Comparison of ENCODE assay signal across 9 cellular contexts in the genomic region with DNA sequence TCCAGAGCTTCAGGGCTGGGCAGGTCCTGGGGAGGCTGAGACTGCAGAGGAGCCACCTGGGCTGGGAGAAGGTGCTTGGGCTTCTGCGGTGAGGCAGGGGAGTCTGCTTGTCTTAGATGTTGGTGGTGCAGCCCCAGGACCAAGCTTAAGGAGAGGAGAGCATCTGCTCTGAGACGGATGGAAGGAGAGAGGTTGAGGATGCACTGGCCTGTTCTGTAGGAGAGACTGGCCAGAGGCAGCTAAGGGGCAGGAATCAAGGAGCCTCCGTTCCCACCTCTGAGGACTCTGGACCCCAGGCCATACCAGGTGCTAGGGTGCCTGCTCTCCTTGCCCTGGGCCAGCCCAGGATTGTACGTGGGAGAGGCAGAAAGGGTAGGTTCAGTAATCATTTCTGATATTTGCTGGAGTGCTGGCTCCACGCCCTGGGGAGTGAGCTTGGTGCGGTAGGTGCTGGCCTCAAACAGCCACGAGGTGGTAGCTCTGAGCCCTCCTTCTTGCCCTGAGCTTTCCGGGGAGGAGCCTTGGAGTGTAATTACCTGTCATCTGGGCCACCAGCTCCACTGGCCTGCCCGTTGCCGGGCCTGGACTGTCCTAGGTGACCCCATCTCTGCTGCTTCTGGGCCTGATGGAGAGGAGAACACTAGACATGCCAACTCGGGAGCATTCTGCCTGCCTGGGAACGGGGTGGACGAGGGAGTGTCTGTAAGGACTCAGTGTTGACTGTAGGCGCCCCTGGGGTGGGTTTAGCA. TPM values are rescaled to one million over a fixed set of nuclear protein-coding genes. Genes with fewer than 3 reads are reported as not detected.
DNase-seq lines count a peak whose midpoint lies in the region; TF ChIP-seq lines count a peak whose summit lies in the region.
"Had no signal": no experiment of that assay in that cellular context is flagged by ENCODE, and none has a peak within 500 bp of the region (broad histone marks: within the 10 kb centered on the region; RNA-seq: fewer than 3 reads in every experiment).

No MANE protein-coding gene starts in this region.

- no peaks in the 10 kb centered on the region for H3F3A ChIP-seq in MM.1S (ENCODE audit: insufficient read depth, low read length)

- DNase-seq in GM12865 (ENCODE audit: low read depth) (peak; percentile 45), MM.1S (peak; percentile 82), cerebellar cortex (ENCODE audit: low spot score) (peak; percentile 63), prostate gland (ENCODE audit: low spot score) (peak; percentile 12), GM03348 (ENCODE audit: low spot score) (no peak), hippocampal formation (lab: John Stamatoyannopoulos, UW) (no peak), pons (ENCODE audit: low spot score) (no peak)
- no peak for DNase-seq in CD8-positive, alpha-beta memory T cell
- DNase-seq: T-helper 9 cell had no signal

- H3K4me1 ChIP-seq in MM.1S (ENCODE audit: low read length) (peaks cover 7% of the 10 kb centered on the region; the same call in 1 of the 2 replicates), prostate gland (replicated peaks) (no peaks in the 10 kb centered on the region)
- H3K4me1 ChIP-seq in CD8-positive, alpha-beta memory T cell (ENCODE audit: insufficient read depth, low read length) = no peaks in the 10 kb centered on the region

- peak overlapping the region; percentile 66 for H2AFZ ChIP-seq in MM.1S (ENCODE audit: low read length)

- no peaks in the 10 kb centered on the region for H3K9me3 Mint-ChIP-seq in CD8-positive, alpha-beta memory T cell

- no peaks in the 10 kb centered on the region for H3K9me2 ChIP-seq in MM.1S (replicated peaks; ENCODE audit: insufficient read depth, low read length)

- H3K4me3 Mint-ChIP-seq in CD8-positive, alpha-beta memory T cell = no peak overlapping the region

- H3K4me3 ChIP-seq in GM12865 (ENCODE audit: low read depth, low read length) = no peak overlapping the region
- no peak overlapping the region for H3K4me3 ChIP-seq in MM.1S (ENCODE audit: low read length)
- H3K4me3 ChIP-seq in prostate gland = no peak overlapping the region
- no peak overlapping the region for H3K4me3 ChIP-seq in CD8-positive, alpha-beta memory T cell (ENCODE audit: low read length)

- H3K27me3 Mint-ChIP-seq in CD8-positive, alpha-beta memory T cell = peaks cover 15 to 30% of the 10 kb centered on the region in 2 donors

- H3K4me2 ChIP-seq in MM.1S (ENCODE audit: low read depth, low read length) = peak overlapping the region; percentile 58; the same call in 1 of the 2 replicates

- TF ChIP-seq CTCF in GM12865 (IDR thresholded peaks at IDR 0.05; ENCODE audit: insufficient read depth, low read depth, low read length, missing control alignments) = peak; percentile 38
- peak; percentile 77 for TF ChIP-seq CTCF in MM.1S (IDR thresholded peaks at IDR 0.05; ENCODE audit: low read length)
- peak in 3 of 4 experiments; percentile 8 to 48 (median 21) for TF ChIP-seq CTCF in prostate gland (IDR thresholded peaks at IDR 0.05)

- no peaks in the 10 kb centered on the region for H3K9me3 ChIP-seq in MM.1S (replicated peaks; ENCODE audit: insufficient read depth, low read length)
- no peaks in the 10 kb centered on the region for H3K9me3 ChIP-seq in prostate gland
- H3K9me3 ChIP-seq in CD8-positive, alpha-beta memory T cell (ENCODE audit: low read length) = no peaks in the 10 kb centered on the region

- TF ChIP-seq POLR2A in prostate gland (IDR thresholded peaks at IDR 0.05) = no peak

- no peaks in the 10 kb centered on the region for H3K79me2 ChIP-seq in MM.1S (ENCODE audit: low read length)

- POLR2A ChIA-PET in CD8-positive, alpha-beta memory T cell (lab: Charles Lee) = no interaction called here

- peak overlapping the region; percentile 2; the same call in 1 of the 2 replicates for H3K9ac ChIP-seq in MM.1S (ENCODE audit: low read length)

- no peaks in the 10 kb centered on the region for H3K4me1 Mint-ChIP-seq in CD8-positive, alpha-beta memory T cell

- H4K20me1 ChIP-seq in MM.1S (ENCODE audit: insufficient read depth, low read length) = no peaks in the 10 kb centered on the region

- H3K36me3 Mint-ChIP-seq in CD8-positive, alpha-beta memory T cell = no peaks in the 10 kb centered on the region

- H3K36me3 ChIP-seq in MM.1S (replicated peaks; ENCODE audit: insufficient read depth, low read length) (no peaks in the 10 kb centered on the region), prostate gland (no peaks in the 10 kb centered on the region)
- no peaks in the 10 kb centered on the region for H3K36me3 ChIP-seq in CD8-positive, alpha-beta memory T cell (ENCODE audit: insufficient read depth, low read length)

- H3K27ac ChIP-seq in MM.1S (ENCODE audit: low read length) = no peak overlapping the region
- H3K27ac ChIP-seq in prostate gland = no peak overlapping the region
- H3K27ac ChIP-seq in CD8-positive, alpha-beta memory T cell (ENCODE audit: low read depth, low read length) = no peak overlapping the region

- CTCF ChIA-PET in CD8-positive, alpha-beta memory T cell (lab: Charles Lee) = no interaction called here

- WGBS in prostate gland = 59% methylated on average over 13 of the region's 14 CpGs

- intact Hi-C loops in prostate gland (cut with DNase I) = no loop called here

- H3K27ac Mint-ChIP-seq in CD8-positive, alpha-beta memory T cell = no peak overlapping the region

- H3K27me3 ChIP-seq in MM.1S (replicated peaks; ENCODE audit: insufficient read depth, low read length) (no peaks in the 10 kb centered on the region), prostate gland (replicated peaks; ENCODE audit: insufficient read depth) (no peaks in the 10 kb centered on the region)
- H3K27me3 ChIP-seq in CD8-positive, alpha-beta memory T cell (ENCODE audit: insufficient read depth, low read length, poor library complexity, severe bottlenecking) = no peaks in the 10 kb centered on the region

RNA-seq across cellular contexts. Expression of a gene that starts 9.3 kb away (rescaled TPM):
- total RNA-seq in prostate gland = 1 to 10 TPM in 1 of 2 donors, not detected in 1; 7.7 TPM
- not detected for total RNA-seq in CD8-positive, alpha-beta memory T cell
- polyA plus RNA-seq in CD8-positive, alpha-beta memory T cell = not detected

RNA-seq across cellular contexts. Expression of a gene that starts 20.1 kb away (rescaled TPM):
- 10 to 100 TPM in 1 of 2 donors, 1 to 10 TPM in 1; 1.4 to 12.6 TPM for total RNA-seq in prostate gland
- not detected for total RNA-seq in CD8-positive, alpha-beta memory T cell
- polyA plus RNA-seq in CD8-positive, alpha-beta memory T cell = not detected

RNA-seq across cellular contexts. Expression of a gene that starts 38.8 kb away (rescaled TPM):
- total RNA-seq in prostate gland = 10 to 100 TPM in 1 of 2 donors, under 1 TPM in 1; 0.27 to 47.3 TPM
- not detected for total RNA-seq in CD8-positive, alpha-beta memory T cell
- polyA plus RNA-seq in CD8-positive, alpha-beta memory T cell = not detected

Comparison
In these comparisons a context has a peak if more than half of its experiments do, and no peak if none do; other contexts are left out.
1. DNase-seq: peak in GM12865 (single experiment), MM.1S (single experiment), cerebellar cortex (single experiment) and prostate gland (single experiment); none in CD8-positive, alpha-beta memory T cell (0 of 5), GM03348 (single experiment), hippocampal formation (0 of 2) and pons (single experiment).
2. CTCF ChIP-seq: peak in every context shown above with its lines; median percentile 77 in MM.1S; 38 in GM12865; 21 in prostate gland.